Comparison of ENCODE assay signal across 16 cellular contexts in genomic region chr3:128485283-128486156, GRCh38. TPM values are rescaled to one million over a fixed set of nuclear protein-coding genes. Genes with fewer than 3 reads are reported as not detected.
A peak's percentile ranks its signal among the peaks of the same experiment; 100 is the strongest.
DNase-seq lines count a peak whose midpoint lies in the region; ATAC-seq, FAIRE-seq and TF ChIP-seq lines count a peak whose summit lies in the region.
"Had no signal": no experiment of that assay in that cellular context is flagged by ENCODE, and none has a peak within 500 bp of the region (broad histone marks: within the 10 kb centered on the region; RNA-seq: fewer than 3 reads in every experiment).

No MANE protein-coding gene starts in this region.

- no peak for TF ChIP-seq EP300 in suprapubic skin (IDR thresholded peaks at IDR 0.05)

- H3K4me3 ChIP-seq in astrocyte (ENCODE audit: insufficient read depth, low read depth, low read length) (peak overlapping the region; percentile 15), left lung (peak overlapping the region; percentile 41 to 59), suprapubic skin (peak overlapping the region; percentile 68)

- no peak overlapping the region for H2AFZ ChIP-seq in astrocyte (ENCODE audit: low read depth, low read length)

- H3K36me3 ChIP-seq in astrocyte (ENCODE audit: insufficient read depth, low read length), result no peaks in the 10 kb centered on the region
- no peaks in the 10 kb centered on the region for H3K36me3 ChIP-seq in left lung
- H3K36me3 ChIP-seq in suprapubic skin, result no peaks in the 10 kb centered on the region
- H3K36me3 ChIP-seq: gastroesophageal sphincter had no signal

- H4K20me1 ChIP-seq in astrocyte (ENCODE audit: insufficient read depth, low read length), result peaks cover 24% of the 10 kb centered on the region

- H3K4me1 ChIP-seq in astrocyte (ENCODE audit: insufficient read depth, low read length), result peaks cover 38% of the 10 kb centered on the region
- peaks cover 34 to 64% of the 10 kb centered on the region in 2 donors for H3K4me1 ChIP-seq in left lung
- peaks cover 60% of the 10 kb centered on the region for H3K4me1 ChIP-seq in suprapubic skin

- H3K4me2 ChIP-seq in astrocyte (ENCODE audit: low read length), result peak overlapping the region; percentile 89

- DNase-seq in T-helper 2 cell treated with Interferon-gamma antibody and Interleukin-4, amounts not matched to agents 5 μg/mL and 100 μg/mL, for 36 hours (ENCODE audit: low spot score), result no peak
- no peak for DNase-seq in T-helper 2 cell
- DNase-seq in astrocyte (ENCODE audit: low read depth), result no peak
- DNase-seq in left lung, result peak in 1 of 2 donors; percentile 50
- no peak for DNase-seq in suprapubic skin (ENCODE audit: low spot score in 2 of 2)
- DNase-seq in activated T-cell treated with anti-CD3 and anti-CD28 coated beads, Interleukin-2, amount 50 U/mL, for 24 hours, result no peak
- no peak for DNase-seq in NOMO-1 treated with DMSO at 0.1 percent for 48 hours (lab: John Stamatoyannopoulos, UW; ENCODE audit: unreplicated experiment)
- DNase-seq: HCEC 1CT; NCI-H1092 treated with DMSO at 0.1 percent for 48 hours; stimulated activated naive B cell treated with anti-CD40 and anti-IgM and Interleukin-4, amounts not matched to agents 10 μg/mL and 1 μg/mL and 100 μg/mL, for 72 hours; T-helper 17 cell had no signal

- WGBS in suprapubic skin, result 41% methylated on average over 20 of the region's 29 CpGs

- no peak for TF ChIP-seq POLR2A in suprapubic skin (IDR thresholded peaks at IDR 0.05)

- H3K27me3 ChIP-seq in astrocyte (ENCODE audit: insufficient read depth, low read length), result peaks cover 71% of the 10 kb centered on the region
- peaks cover 93 to 100% of the 10 kb centered on the region in 2 donors for H3K27me3 ChIP-seq in left lung
- H3K27me3 ChIP-seq in suprapubic skin, result peaks cover 100% of the 10 kb centered on the region

- H3K27ac Mint-ChIP-seq in T-helper 2 cell treated with Interferon-gamma antibody and Interleukin-4, amounts not matched to agents 5 μg/mL and 100 μg/mL, for 36 hours, result no peak overlapping the region
- no peak overlapping the region for H3K27ac Mint-ChIP-seq in astrocyte (ENCODE audit: unreplicated experiment)
- H3K27ac Mint-ChIP-seq in activated T-cell treated with anti-CD3 and anti-CD28 coated beads, Interleukin-2, amount 50 U/mL, for 24 hours, result no peak overlapping the region
- H3K27ac Mint-ChIP-seq: stimulated activated naive B cell treated with anti-CD40 and anti-IgM and Interleukin-4, amounts not matched to agents 10 μg/mL and 1 μg/mL and 100 μg/mL, for 72 hours; T-helper 17 cell had no signal

- H3K27ac ChIP-seq in astrocyte (ENCODE audit: low read depth, low read length), result no peak overlapping the region
- H3K27ac ChIP-seq in left lung, result peak overlapping the region in 1 of 2 donors; percentile 83
- no peak overlapping the region for H3K27ac ChIP-seq in suprapubic skin

- FAIRE-seq in astrocyte (lab: Jason Lieb, UNC), result no peak
- FAIRE-seq: bronchial epithelial cell, G401.6 had no signal

- peak overlapping the region; percentile 18 for H3K4me3 Mint-ChIP-seq in T-helper 2 cell treated with Interferon-gamma antibody and Interleukin-4, amounts not matched to agents 5 μg/mL and 100 μg/mL, for 36 hours
- H3K4me3 Mint-ChIP-seq in astrocyte (ENCODE audit: unreplicated experiment), result no peak overlapping the region
- H3K4me3 Mint-ChIP-seq in activated T-cell treated with anti-CD3 and anti-CD28 coated beads, Interleukin-2, amount 50 U/mL, for 24 hours, result no peak overlapping the region

- no peaks in the 10 kb centered on the region for H3K9me3 Mint-ChIP-seq in T-helper 2 cell treated with Interferon-gamma antibody and Interleukin-4, amounts not matched to agents 5 μg/mL and 100 μg/mL, for 36 hours
- peaks cover 2% of the 10 kb centered on the region for H3K9me3 Mint-ChIP-seq in astrocyte (ENCODE audit: unreplicated experiment)
- H3K9me3 Mint-ChIP-seq in activated T-cell treated with anti-CD3 and anti-CD28 coated beads, Interleukin-2, amount 50 U/mL, for 24 hours, result no peaks in the 10 kb centered on the region
- H3K9me3 Mint-ChIP-seq: stimulated activated naive B cell treated with anti-CD40 and anti-IgM and Interleukin-4, amounts not matched to agents 10 μg/mL and 1 μg/mL and 100 μg/mL, for 72 hours had no signal

- peaks cover 13% of the 10 kb centered on the region for H3K4me1 Mint-ChIP-seq in T-helper 2 cell treated with Interferon-gamma antibody and Interleukin-4, amounts not matched to agents 5 μg/mL and 100 μg/mL, for 36 hours (ENCODE audit: low read depth)
- H3K4me1 Mint-ChIP-seq in astrocyte (ENCODE audit: low read depth, unreplicated experiment), result peaks cover 21% of the 10 kb centered on the region
- H3K4me1 Mint-ChIP-seq in activated T-cell treated with anti-CD3 and anti-CD28 coated beads, Interleukin-2, amount 50 U/mL, for 24 hours (ENCODE audit: low read depth), result peaks cover 36% of the 10 kb centered on the region

- intact Hi-C loops in left lung (cut with DNase I), result no loop called here

- no peak overlapping the region for H3K9ac ChIP-seq in astrocyte (ENCODE audit: low read length)

- H3K36me3 Mint-ChIP-seq in T-helper 2 cell treated with Interferon-gamma antibody and Interleukin-4, amounts not matched to agents 5 μg/mL and 100 μg/mL, for 36 hours (ENCODE audit: low read depth), result no peaks in the 10 kb centered on the region
- H3K36me3 Mint-ChIP-seq in astrocyte (ENCODE audit: low read depth, unreplicated experiment), result no peaks in the 10 kb centered on the region
- H3K36me3 Mint-ChIP-seq in activated T-cell treated with anti-CD3 and anti-CD28 coated beads, Interleukin-2, amount 50 U/mL, for 24 hours (ENCODE audit: low read depth), result no peaks in the 10 kb centered on the region

- H3K9me3 ChIP-seq in astrocyte (ENCODE audit: insufficient read depth, low read depth, low read length), result no peaks in the 10 kb centered on the region
- H3K9me3 ChIP-seq in left lung, result no peaks in the 10 kb centered on the region
- no peaks in the 10 kb centered on the region for H3K9me3 ChIP-seq in suprapubic skin
- H3K9me3 ChIP-seq: gastroesophageal sphincter had no signal

- TF ChIP-seq CTCF in astrocyte (IDR thresholded peaks at IDR 0.05; ENCODE audit: insufficient read depth, low read depth, low read length), result no peak
- no peak for TF ChIP-seq CTCF in left lung (IDR thresholded peaks at IDR 0.05)
- no peak for TF ChIP-seq CTCF in suprapubic skin (IDR thresholded peaks at IDR 0.05)

- H3K27me3 Mint-ChIP-seq in T-helper 2 cell treated with Interferon-gamma antibody and Interleukin-4, amounts not matched to agents 5 μg/mL and 100 μg/mL, for 36 hours (ENCODE audit: low read depth), result peaks cover 73% of the 10 kb centered on the region
- peaks cover 54% of the 10 kb centered on the region for H3K27me3 Mint-ChIP-seq in astrocyte (ENCODE audit: low read depth, unreplicated experiment)
- H3K27me3 Mint-ChIP-seq in activated T-cell treated with anti-CD3 and anti-CD28 coated beads, Interleukin-2, amount 50 U/mL, for 24 hours, result peaks cover 86% of the 10 kb centered on the region

- H3K79me2 ChIP-seq in astrocyte (ENCODE audit: insufficient read depth, low read length), result peaks cover 12% of the 10 kb centered on the region

- ATAC-seq in left lung (no peak), GM21825 (IDR thresholded peaks at IDR 0.05; ENCODE audit: unreplicated experiment) (no peak)
- ATAC-seq: gastroesophageal sphincter; stimulated activated naive B cell treated with anti-CD40 and anti-IgM and Interleukin-4, amounts not matched to agents 10 μg/mL and 1 μg/mL and 100 μg/mL, for 72 hours; T-helper 17 cell had no signal

RNA-seq across cellular contexts. Expression of gene GATA2, which starts 7.5 kb away (rescaled TPM):
- total RNA-seq in astrocyte (0.58 and 1.7 TPM in 2 replicates), left lung (10 to 100 TPM; 16.5 to 43.0 TPM), suprapubic skin (10 to 100 TPM in 1 of 4 donors, 1 to 10 TPM in 3; 2.4 to 10.3 (median 5.4) TPM)

RNA-seq across cellular contexts. Expression of gene DNAJB8, which starts 18.8 kb away (rescaled TPM):
- total RNA-seq in astrocyte (not detected in 2 replicates), left lung (not detected), suprapubic skin (not detected)
- total RNA-seq: A172, bronchial epithelial cell, gastroesophageal sphincter, T-helper 17 cell had no signal

Comparison
In these comparisons a context has a peak if more than half of its experiments do, and no peak if none do; other contexts are left out.
1. H3K4me3 ChIP-seq: peak in every context shown above with its lines; median percentile 68 in suprapubic skin; 50 in left lung; 15 in astrocyte.